ENCODE assay signal across 7 cellular contexts in genomic region chr15:57375827-57376694, GRCh38. TPM values are rescaled to one million over a fixed set of nuclear protein-coding genes. Genes with fewer than 3 reads are reported as not detected.
DNase-seq lines count a peak whose midpoint lies in the region; FAIRE-seq and TF ChIP-seq lines count a peak whose summit lies in the region.

TSS of gene CGNL1 (plus strand) at chr15:57376505. CDS start at chr15:57438000, 61,495 bp downstream.

- no peaks in the 10 kb centered on the region for H3K36me3 ChIP-seq in WERI-Rb-1
- H3K36me3 ChIP-seq in neuron (ENCODE audit: insufficient read depth, low read length): no peaks in the 10 kb centered on the region

- H3K27me3 ChIP-seq in WERI-Rb-1 (ENCODE audit: insufficient read depth, low read depth, severe bottlenecking): no peaks in the 10 kb centered on the region
- no peaks in the 10 kb centered on the region for H3K27me3 ChIP-seq in neuron (ENCODE audit: insufficient read depth, low read length)

- H3K4me1 ChIP-seq in neuron (ENCODE audit: insufficient read depth, low read length): peaks cover 5% of the 10 kb centered on the region

- TF ChIP-seq CTCF in WERI-Rb-1 (IDR thresholded peaks at IDR 0.05; ENCODE audit: low read depth, low read length): no peak

- FAIRE-seq in H54 (lab: Jason Lieb, UNC) (no peak), frontal cortex (lab: Jason Lieb, UNC) (no peak)

- 0 out of 2 replicates have a peak, but pooled peaks have one; percentile 30 for TF ChIP-seq POLR2A in H54 (IDR thresholded peaks at IDR 0.05; ENCODE audit: low read depth, low read length)

- DNase-seq in H54 (ENCODE audit: insufficient read length, low spot score) (peak; percentile 33), WERI-Rb-1 (peak; percentile 44), frontal cortex (ENCODE audit: low spot score in 2 of 2) (peak; percentile 73 to 77), NCI-H2227 treated with DMSO at 0.1 percent for 48 hours (lab: John Stamatoyannopoulos, UW) (no peak), LoVo (ENCODE audit: low spot score) (no peak), NOMO-1 (lab: John Stamatoyannopoulos, UW; ENCODE audit: unreplicated experiment in 2 of 2) (no peak)

- peak within 1 kb of the TSS; percentile 96 for H2AFZ ChIP-seq in neuron (ENCODE audit: low read depth, low read length)

- H3K4me3 ChIP-seq in WERI-Rb-1 (ENCODE audit: low read depth, low read length) (peak within 1 kb of the TSS; percentile 61), neuron (ENCODE audit: low read length) (peak within 1 kb of the TSS; percentile 47)

- H3K9me3 ChIP-seq in WERI-Rb-1 (ENCODE audit: severe bottlenecking) (no peaks in the 10 kb centered on the region), neuron (ENCODE audit: low read length) (no peaks in the 10 kb centered on the region)

- peak within 1 kb of the TSS; percentile 61 for H3K27ac ChIP-seq in WERI-Rb-1

RNA-seq across cellular contexts. Expression of gene CGNL1, which starts in this region (rescaled TPM):
- 5.7 TPM for total RNA-seq in frontal cortex

Comparison
In these comparisons a context has a peak if more than half of its experiments do, and no peak if none do; other contexts are left out.
1. DNase-seq: peak in H54 (single experiment), WERI-Rb-1 (single experiment) and frontal cortex (2 of 2); none in NCI-H2227 treated with DMSO at 0.1 percent for 48 hours (single experiment), LoVo (single experiment) and NOMO-1 (0 of 2).